1 cellular context compared by ENCODE assay signal in genomic region chr15:79378394-79379158, GRCh38.
A peak's percentile ranks its signal among the peaks of the same experiment; 100 is the strongest.
TF ChIP-seq lines count a peak whose summit lies in the region.

No MANE protein-coding gene starts in this region.

TF ChIP-seq in K562, 482 proteins besides CTCF, POLR2A, EP300 and RAD21 (continued from another document):
- TF ChIP-seq TFAP4 (CRISPR knock-in tag; IDR thresholded peaks at IDR 0.05; ENCODE audit: borderline replicate concordance) (peak; percentile 31; the same call in 1 of the 2 replicates), CEBPG (CRISPR knock-in tag; IDR thresholded peaks at IDR 0.05) (no peak), CEBPG (tag; conservative IDR thresholded peaks at IDR 0.05 in 1 of 2, IDR thresholded peaks at IDR 0.05 in 1 of 2) (peak in 1 of 2 experiments; percentile 49; a peak in 2 of 4 replicates), ZNF263 (CRISPR knock-in tag; IDR thresholded peaks at IDR 0.05; ENCODE audit: borderline replicate concordance) (peak; percentile 76; the same call in 1 of the 2 replicates), TCF3 (CRISPR knock-in tag; IDR thresholded peaks at IDR 0.05) (no peak), ATF1 (CRISPR knock-in tag; IDR thresholded peaks at IDR 0.05) (no peak), ATF1 (tag; IDR thresholded peaks at IDR 0.05) (peak; percentile 37; the same call in 1 of the 2 replicates), ZNF224 (CRISPR knock-in tag; IDR thresholded peaks at IDR 0.05) (no peak), TFE3 (CRISPR knock-in tag; IDR thresholded peaks at IDR 0.05) (peak; percentile 92), ZKSCAN8 (CRISPR knock-in tag; IDR thresholded peaks at IDR 0.05) (no peak), CBFA2T2 (conservative IDR thresholded peaks at IDR 0.05) (peak; percentile 34), JUND (IDR thresholded peaks at IDR 0.05; ENCODE audit: borderline replicate concordance, low read depth, low read length) (peak; percentile 55), JUND (tag; IDR thresholded peaks at IDR 0.05; ENCODE audit: borderline replicate concordance, low read depth, low read length) (no peak; the same call in 1 of the 3 replicates), CREM (IDR thresholded peaks at IDR 0.05; ENCODE audit: low read depth) (0 out of 2 replicates have a peak, but pooled peaks have one; percentile 14), USF2 (CRISPR knock-in tag; IDR thresholded peaks at IDR 0.05) (peak; percentile 73), ZNF239 (CRISPR knock-in tag; IDR thresholded peaks at IDR 0.05) (peak; percentile 86), TSHZ1 (CRISPR knock-in tag; IDR thresholded peaks at IDR 0.05) (no peak), NFIC (IDR thresholded peaks at IDR 0.05) (peak; percentile 80), TRIM24 (IDR thresholded peaks at IDR 0.05) (peak in 1 of 2 experiments; percentile 27; a peak in 1 of 4 replicates), ZNF12 (CRISPR knock-in tag; IDR thresholded peaks at IDR 0.05) (no peak), ZBTB34 (CRISPR knock-in tag; IDR thresholded peaks at IDR 0.05) (no peak), SIN3A (IDR thresholded peaks at IDR 0.05; ENCODE audit: borderline replicate concordance in 2 of 2, control insufficient read depth in 1 of 2, low read depth in 2 of 2, low read length in 2 of 2) (no peak), TOE1 (IDR thresholded peaks at IDR 0.05; ENCODE audit: borderline replicate concordance) (peak; percentile 94), TOE1 (CRISPR knock-in tag; IDR thresholded peaks at IDR 0.05; ENCODE audit: borderline replicate concordance, low read depth) (no peak), ATF7 (IDR thresholded peaks at IDR 0.05) (peak; percentile 87; the same call in 1 of the 2 replicates), NRF1 (conservative IDR thresholded peaks at IDR 0.05 in 1 of 2, IDR thresholded peaks at IDR 0.05 in 1 of 2) (0 out of 4 replicates have a peak, but pooled peaks of 1 of the 2 experiments have one; percentile 24), ZNF316 (IDR thresholded peaks at IDR 0.05) (no peak), ZNF77 (CRISPR knock-in tag; IDR thresholded peaks at IDR 0.05) (no peak), PPARD (CRISPR knock-in tag; IDR thresholded peaks at IDR 0.05) (no peak), NR2C1 (IDR thresholded peaks at IDR 0.05) (peak; percentile 24; the same call in 1 of the 2 replicates), NR2C1 (tag; IDR thresholded peaks at IDR 0.05) (peak; percentile 39; the same call in 1 of the 2 replicates), ZNF347 (CRISPR knock-in tag; IDR thresholded peaks at IDR 0.05; ENCODE audit: low read depth) (no peak), CTCFL (IDR thresholded peaks at IDR 0.05; ENCODE audit: borderline replicate concordance, insufficient read depth, low read depth, low read length, poor library complexity, severe bottlenecking) (no peak)
- TF ChIP-seq, protein P1, sequence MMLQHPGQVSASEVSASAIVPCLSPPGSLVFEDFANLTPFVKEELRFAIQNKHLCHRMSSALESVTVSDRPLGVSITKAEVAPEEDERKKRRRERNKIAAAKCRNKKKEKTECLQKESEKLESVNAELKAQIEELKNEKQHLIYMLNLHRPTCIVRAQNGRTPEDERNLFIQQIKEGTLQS (IDR thresholded peaks at IDR 0.05): peak; percentile 91
- TF ChIP-seq, protein P1 (CRISPR knock-in tag; conservative IDR thresholded peaks at IDR 0.05): no peak
